Comparison of ENCODE assay signal across 15 cellular contexts in genomic region chr18:76994086-76994654, GRCh38.
"Had no signal": no experiment of that assay in that cellular context is flagged by ENCODE, and none has a peak within 500 bp of the region (broad histone marks: within the 10 kb centered on the region; RNA-seq: fewer than 3 reads in every experiment).

No MANE protein-coding gene starts in this region.

- H3K9me3 ChIP-seq: adrenal gland, right atrium auricular region, transverse colon had no signal

- H3K9me3 Mint-ChIP-seq: activated naive CD4-positive, alpha-beta T cell treated with anti-CD3 and anti-CD28 coated beads, Interleukin-2, amount 50 U/mL, for 24 hours; natural killer cell treated with Interleukin-12 subunit alpha and Interleukin-12 subunit beta and Interleukin-15 and Interleukin-18, amount 100 ng/mL, for 72 hours had no signal

- H3K27me3 ChIP-seq: adrenal gland, cardiac muscle cell, right atrium auricular region, transverse colon had no signal

- H3K27me3 Mint-ChIP-seq: activated naive CD4-positive, alpha-beta T cell treated with anti-CD3 and anti-CD28 coated beads, Interleukin-2, amount 50 U/mL, for 24 hours; natural killer cell treated with Interleukin-12 subunit alpha and Interleukin-12 subunit beta and Interleukin-15 and Interleukin-18, amount 100 ng/mL, for 72 hours had no signal

- H3K4me3 Mint-ChIP-seq: activated naive CD4-positive, alpha-beta T cell treated with anti-CD3 and anti-CD28 coated beads, Interleukin-2, amount 50 U/mL, for 24 hours; natural killer cell treated with Interleukin-12 subunit alpha and Interleukin-12 subunit beta and Interleukin-15 and Interleukin-18, amount 100 ng/mL, for 72 hours had no signal

- H3K4me1 ChIP-seq: adrenal gland, right atrium auricular region, transverse colon had no signal

- H3K27ac ChIP-seq: adrenal gland, cardiac muscle cell, right atrium auricular region, skin epidermis, transverse colon had no signal

- H3K27ac Mint-ChIP-seq: activated naive CD4-positive, alpha-beta T cell treated with anti-CD3 and anti-CD28 coated beads, Interleukin-2, amount 50 U/mL, for 24 hours; natural killer cell treated with Interleukin-12 subunit alpha and Interleukin-12 subunit beta and Interleukin-15 and Interleukin-18, amount 100 ng/mL, for 72 hours had no signal

- ATAC-seq: esophagus mucosa; natural killer cell treated with Interleukin-12 subunit alpha and Interleukin-12 subunit beta and Interleukin-15 and Interleukin-18, amount 100 ng/mL, for 72 hours had no signal

- DNase-seq: activated CD4-positive, alpha-beta T cell treated with anti-CD3 and anti-CD28 coated beads for 1 hour; activated CD4-positive, alpha-beta T cell treated with anti-CD3 and anti-CD28 coated beads, Interleukin-2, amount 50 U/mL, for 4 hours; activated effector memory CD4-positive, alpha-beta T cell treated with anti-CD3 and anti-CD28 coated beads, Interleukin-2, amount 50 U/mL, for 16 hours; activated T-cell treated with anti-CD3 and anti-CD28 coated beads, Interleukin-2, amount 50 U/mL, for 1 hour; hippocampal formation; nucleus accumbens; T-helper 1 cell; transverse colon had no signal

- H3K4me3 ChIP-seq: adrenal gland, cardiac muscle cell, right atrium auricular region, skin epidermis, transverse colon had no signal

- H3K4me1 Mint-ChIP-seq: activated naive CD4-positive, alpha-beta T cell treated with anti-CD3 and anti-CD28 coated beads, Interleukin-2, amount 50 U/mL, for 24 hours had no signal

- H3K36me3 Mint-ChIP-seq: activated naive CD4-positive, alpha-beta T cell treated with anti-CD3 and anti-CD28 coated beads, Interleukin-2, amount 50 U/mL, for 24 hours; natural killer cell treated with Interleukin-12 subunit alpha and Interleukin-12 subunit beta and Interleukin-15 and Interleukin-18, amount 100 ng/mL, for 72 hours had no signal

- H3K36me3 ChIP-seq: adrenal gland, cardiac muscle cell, right atrium auricular region, transverse colon had no signal
